Comparison of ENCODE assay signal across 17 cellular contexts in the genomic region with DNA sequence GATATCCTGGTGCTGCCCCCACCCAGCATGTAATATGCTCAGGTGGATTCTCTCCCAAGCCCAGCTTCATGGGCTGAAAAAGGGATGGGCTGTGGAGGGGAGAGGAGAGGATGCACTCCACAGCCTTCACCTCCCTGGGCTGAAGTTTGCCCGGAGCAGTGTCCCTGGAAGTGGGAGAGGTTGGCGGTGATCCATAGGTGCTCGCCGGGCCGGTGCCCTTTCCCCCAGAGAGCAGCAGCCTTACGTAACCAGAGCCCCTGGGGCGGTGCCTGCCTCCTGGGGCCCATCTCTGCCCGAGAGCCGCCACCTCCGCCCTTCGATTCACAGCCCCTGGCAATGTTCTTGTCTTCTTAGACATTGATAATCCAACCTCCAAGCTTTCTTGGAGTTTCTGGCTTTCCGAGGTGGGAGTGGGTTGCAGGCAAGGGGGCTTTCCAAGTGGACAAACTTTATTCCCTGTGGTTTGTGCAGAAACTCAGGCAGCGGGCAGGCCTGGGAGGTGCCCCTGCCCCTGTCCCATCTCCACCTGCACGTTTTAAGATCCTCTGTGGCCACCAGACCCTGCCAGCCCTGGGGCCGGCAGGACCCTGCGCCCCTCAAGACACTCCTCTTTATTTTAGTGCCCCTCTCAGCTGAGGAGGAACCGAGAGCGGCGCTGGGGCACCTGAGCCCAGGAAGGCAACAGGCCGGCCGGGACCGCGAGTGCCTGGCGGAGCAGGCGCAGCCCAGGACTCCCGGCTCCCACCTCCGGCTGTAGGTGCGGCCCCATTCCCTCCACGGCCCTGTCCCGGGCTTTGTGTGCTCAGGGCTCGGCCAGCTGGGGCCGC. TPM values are rescaled to one million over a fixed set of nuclear protein-coding genes. Genes with fewer than 3 reads are reported as not detected.
DNase-seq lines count a peak whose midpoint lies in the region; ATAC-seq and TF ChIP-seq lines count a peak whose summit lies in the region.
"Had no signal": no experiment of that assay in that cellular context is flagged by ENCODE, and none has a peak within 500 bp of the region (broad histone marks: within the 10 kb centered on the region; RNA-seq: fewer than 3 reads in every experiment).

No MANE protein-coding gene starts in this region.

- no peaks in the 10 kb centered on the region for H3K9me3 Mint-ChIP-seq in stimulated activated naive B cell treated with anti-CD40 and anti-IgM and Interleukin-4, amounts not matched to agents 10 μg/mL and 1 μg/mL and 100 μg/mL, for 72 hours
- H3K9me3 Mint-ChIP-seq: dendritic cell treated with granulocyte-macrophage colony-stimulating factor and Interleukin-4, amounts not matched to agents 40 ng/mL and 50 ng/mL, for 4 days; T-helper 2 cell treated with Interferon-gamma antibody and Interleukin-4, amounts not matched to agents 5 μg/mL and 100 μg/mL, for 36 hours had no signal

- no peaks in the 10 kb centered on the region for H3K36me3 ChIP-seq in osteoblast (ENCODE audit: insufficient read depth, low read length)
- H3K36me3 ChIP-seq: uterus had no signal

- H3K4me3 Mint-ChIP-seq in stimulated activated naive B cell treated with anti-CD40 and anti-IgM and Interleukin-4, amounts not matched to agents 10 μg/mL and 1 μg/mL and 100 μg/mL, for 72 hours, result peak overlapping the region in 1 of 2 donors; percentile 28
- H3K4me3 Mint-ChIP-seq: dendritic cell treated with granulocyte-macrophage colony-stimulating factor and Interleukin-4, amounts not matched to agents 40 ng/mL and 50 ng/mL, for 4 days had no signal

- ATAC-seq in stimulated activated naive B cell treated with anti-CD40 and anti-IgM and Interleukin-4, amounts not matched to agents 10 μg/mL and 1 μg/mL and 100 μg/mL, for 72 hours (replicated peaks), result no peak
- ATAC-seq in HG02973 (IDR thresholded peaks at IDR 0.05; ENCODE audit: unreplicated experiment) (no peak), GM21423 (IDR thresholded peaks at IDR 0.05; ENCODE audit: unreplicated experiment) (no peak)

- peaks cover 26 to 62% of the 10 kb centered on the region in 2 donors for H3K4me1 Mint-ChIP-seq in stimulated activated naive B cell treated with anti-CD40 and anti-IgM and Interleukin-4, amounts not matched to agents 10 μg/mL and 1 μg/mL and 100 μg/mL, for 72 hours

- H3K9me3 ChIP-seq in osteoblast (ENCODE audit: low read depth, low read length), result no peaks in the 10 kb centered on the region
- H3K9me3 ChIP-seq: uterus had no signal

- peak overlapping the region; percentile 52 for H3K27ac ChIP-seq in layer of hippocampus (ENCODE audit: low read depth, low read length)
- H3K27ac ChIP-seq in osteoblast (ENCODE audit: low read depth, low read length), result no peak overlapping the region
- H3K27ac ChIP-seq: uterus had no signal

- peaks cover 28% of the 10 kb centered on the region for H3K4me1 ChIP-seq in osteoblast (ENCODE audit: insufficient read depth, low read length)

- no peak overlapping the region for H3K4me2 ChIP-seq in osteoblast (ENCODE audit: insufficient read depth, low read length)

- H3K27me3 ChIP-seq in layer of hippocampus (ENCODE audit: control insufficient read depth, insufficient read depth, low read length) (no peaks in the 10 kb centered on the region), osteoblast (ENCODE audit: insufficient read depth, low read length) (no peaks in the 10 kb centered on the region)
- H3K27me3 ChIP-seq: uterus had no signal

- peaks cover 7% of the 10 kb centered on the region for H4K20me1 ChIP-seq in osteoblast (ENCODE audit: insufficient read depth, low read length)

- H3K27ac Mint-ChIP-seq in stimulated activated naive B cell treated with anti-CD40 and anti-IgM and Interleukin-4, amounts not matched to agents 10 μg/mL and 1 μg/mL and 100 μg/mL, for 72 hours, result peak overlapping the region; percentile 31
- H3K27ac Mint-ChIP-seq: dendritic cell treated with granulocyte-macrophage colony-stimulating factor and Interleukin-4, amounts not matched to agents 40 ng/mL and 50 ng/mL, for 4 days had no signal

- DNase-seq in HuH-7 (ENCODE audit: low spot score) (peak; percentile 61), T1000 (lab: John Stamatoyannopoulos, UW) (peak; percentile 25), osteoblast (ENCODE audit: insufficient read length, low spot score, missing footprints) (no peak)
- no peak for DNase-seq in stimulated activated naive B cell treated with anti-CD40 and anti-IgM and Interleukin-4, amounts not matched to agents 10 μg/mL and 1 μg/mL and 100 μg/mL, for 72 hours
- DNase-seq: activated CD4-positive, alpha-beta T cell treated with anti-CD3 and anti-CD28 coated beads for 48 hours; activated T-cell treated with anti-CD3 and anti-CD28 coated beads, Interleukin-2, amount 50 U/mL, for 1 hour; amniotic stem cell; NCI-H1436 treated with DMSO at 0.1 percent for 48 hours; NCI-H524; stimulated activated CD8-positive, alpha-beta memory T cell treated with anti-CD3 and anti-CD28 coated beads, Interleukin-4, amount 100 ng/mL, for 48 hours; uterus had no signal

- TF ChIP-seq CTCF in osteoblast (IDR thresholded peaks at IDR 0.05; ENCODE audit: extremely low read depth, low read depth, low read length), result no peak

- no peak overlapping the region for H3K4me3 ChIP-seq in osteoblast (ENCODE audit: insufficient read depth, low read length)
- H3K4me3 ChIP-seq: uterus had no signal

- no peak overlapping the region for H2AFZ ChIP-seq in osteoblast (ENCODE audit: low read length)

- H3K36me3 Mint-ChIP-seq in stimulated activated naive B cell treated with anti-CD40 and anti-IgM and Interleukin-4, amounts not matched to agents 10 μg/mL and 1 μg/mL and 100 μg/mL, for 72 hours, result peaks cover 7 to 10% of the 10 kb centered on the region in 2 donors

- peaks cover 45% of the 10 kb centered on the region for H3K79me2 ChIP-seq in osteoblast (ENCODE audit: insufficient read depth, low read length)

- no peaks in the 10 kb centered on the region for H3K27me3 Mint-ChIP-seq in stimulated activated naive B cell treated with anti-CD40 and anti-IgM and Interleukin-4, amounts not matched to agents 10 μg/mL and 1 μg/mL and 100 μg/mL, for 72 hours
- H3K27me3 Mint-ChIP-seq: dendritic cell treated with granulocyte-macrophage colony-stimulating factor and Interleukin-4, amounts not matched to agents 40 ng/mL and 50 ng/mL, for 4 days; progenitor cell of endocrine pancreas had no signal

RNA-seq across cellular contexts. Expression of a gene that starts 3.1 kb away (rescaled TPM):
- total RNA-seq in osteoblast, result 10.3 and 19.2 TPM in 2 replicates

RNA-seq across cellular contexts. Expression of a gene that starts 4.4 kb away (rescaled TPM):
- 20.0 and 20.3 TPM in 2 replicates for total RNA-seq in osteoblast

RNA-seq across cellular contexts. Expression of a gene that starts 10.0 kb away (rescaled TPM):
- 72.8 and 76.0 TPM in 2 replicates for total RNA-seq in osteoblast

RNA-seq across cellular contexts. Expression of a gene that starts 15.3 kb away (rescaled TPM):
- total RNA-seq in osteoblast, result under 0.01 and 0.36 TPM in 2 replicates

RNA-seq across cellular contexts. Expression of a gene that starts 21.9 kb away (rescaled TPM):
- total RNA-seq in osteoblast, result 35.9 and 42.0 TPM in 2 replicates

Comparison
In these comparisons a context has a peak if more than half of its experiments do, and no peak if none do; other contexts are left out.
1. DNase-seq: peak in HuH-7 (single experiment) and T1000 (single experiment); none in stimulated activated naive B cell treated with anti-CD40 and anti-IgM and Interleukin-4, amounts not matched to agents 10 μg/mL and 1 μg/mL and 100 μg/mL, for 72 hours (single experiment) and osteoblast (single experiment).